In genomic region chr2:9178905-9179571, GRCh38 we compare ENCODE assay signal across 9 cellular contexts. TPM values are rescaled to one million over a fixed set of nuclear protein-coding genes. Genes with fewer than 3 reads are reported as not detected.
DNase-seq lines count a peak whose midpoint lies in the region; ATAC-seq and TF ChIP-seq lines count a peak whose summit lies in the region.
"Had no signal": no experiment of that assay in that cellular context is flagged by ENCODE, and none has a peak within 500 bp of the region (broad histone marks: within the 10 kb centered on the region; RNA-seq: fewer than 3 reads in every experiment).

No MANE protein-coding gene starts in this region.

- no peak for TF ChIP-seq RAD21 in liver (IDR thresholded peaks at IDR 0.05)

- H3K27me3 ChIP-seq in breast epithelium (no peaks in the 10 kb centered on the region), liver (ENCODE audit: control insufficient read depth in 4 of 4, insufficient read depth in 4 of 4, low read length in 3 of 4) (no peaks in the 10 kb centered on the region), tibial artery (no peaks in the 10 kb centered on the region)

- H3K27ac ChIP-seq in breast epithelium (peak overlapping the region; percentile 73 to 89), liver (ENCODE audit: low read depth in 1 of 2, low read length in 2 of 2) (peak overlapping the region in 1 of 2 donors; percentile 26), tibial artery (peak overlapping the region; percentile 83 to 87)
- H3K27ac ChIP-seq: HL-60 had no signal

- 67% methylated on average over 13 of the region's 13 CpGs for WGBS in liver

- peak; percentile 45 for ATAC-seq in GM18870 (IDR thresholded peaks at IDR 0.05; ENCODE audit: unreplicated experiment)
- ATAC-seq in HG02763 (IDR thresholded peaks at IDR 0.05; ENCODE audit: unreplicated experiment) = no peak

- H3K36me3 ChIP-seq in breast epithelium (no peaks in the 10 kb centered on the region), liver (ENCODE audit: control insufficient read depth in 4 of 4, insufficient read depth in 3 of 4, low read depth in 1 of 4, low read length in 3 of 4) (no peaks in the 10 kb centered on the region), tibial artery (no peaks in the 10 kb centered on the region)

- TF ChIP-seq CTCF in breast epithelium (IDR thresholded peaks at IDR 0.05) = no peak
- TF ChIP-seq CTCF in liver (IDR thresholded peaks at IDR 0.05; ENCODE audit: low read depth, low read length, missing input control) = no peak
- no peak for TF ChIP-seq CTCF in tibial artery (IDR thresholded peaks at IDR 0.05)

- peak overlapping the region in 1 of 3 donors; percentile 23 for H3K4me3 ChIP-seq in breast epithelium
- H3K4me3 ChIP-seq in liver (ENCODE audit: low read depth in 1 of 3, low read length in 3 of 3) = no peak overlapping the region
- H3K4me3 ChIP-seq in tibial artery = peak overlapping the region in 1 of 2 donors; percentile 40

- intact Hi-C loops in breast epithelium (cut with DNase I; ENCODE audit: low total_unique reads) = no loop called here
- intact Hi-C loops in tibial artery (cut with DNase I; ENCODE audit: low total_unique reads) = no loop called here

- H3K9ac ChIP-seq in liver (ENCODE audit: low read depth in 1 of 2, low read length in 2 of 2) = no peak overlapping the region

- H3K9me3 ChIP-seq in breast epithelium (no peaks in the 10 kb centered on the region), liver (ENCODE audit: control insufficient read depth in 4 of 4, low read length in 3 of 4) (no peaks in the 10 kb centered on the region), tibial artery (no peaks in the 10 kb centered on the region)

- peaks cover 0 to 4% of the 10 kb centered on the region in 2 donors for H3K4me1 ChIP-seq in breast epithelium
- no peaks in the 10 kb centered on the region for H3K4me1 ChIP-seq in liver (ENCODE audit: control insufficient read depth in 4 of 4, insufficient read depth in 4 of 4, low read length in 3 of 4)
- peaks cover 0 to 36% (median 24%) of the 10 kb centered on the region in 4 donors for H3K4me1 ChIP-seq in tibial artery

- DNase-seq in NCI-H187 treated with DMSO at 0.1 percent for 48 hours (lab: John Stamatoyannopoulos, UW) = peak; percentile 96
- DNase-seq in breast epithelium (ENCODE audit: low spot score in 2 of 2) = peak in 1 of 2 donors; percentile 50
- peak; percentile 79 to 84 for DNase-seq in tibial artery
- no peak for DNase-seq in effector CD4-positive, alpha-beta T cell
- no peak for DNase-seq in Kasumi-1 (lab: John Stamatoyannopoulos, UW)

- TF ChIP-seq POLR2A in breast epithelium (IDR thresholded peaks at IDR 0.05) = no peak

TF ChIP-seq in liver, 16 proteins besides CTCF, POLR2A, EP300 and RAD21:
- no peak for TF ChIP-seq RXRA (IDR thresholded peaks at IDR 0.05)
- peak; percentile 22 for TF ChIP-seq SP1 (IDR thresholded peaks at IDR 0.05)
- peak in 1 of 2 donors; percentile 40 for TF ChIP-seq JUND (IDR thresholded peaks at IDR 0.05)
- TF ChIP-seq NR2F2 (IDR thresholded peaks at IDR 0.05) = peak; percentile 79

RNA-seq across cellular contexts. Expression of gene ASAP2, which starts 27.6 kb away (rescaled TPM):
- total RNA-seq in breast epithelium (10 to 100 TPM; 14.5 to 24.2 (median 21.0) TPM), liver (1 to 10 TPM; 3.5 to 5.9 TPM)
- 1 to 10 TPM in 1 of 2 donors, under 1 TPM in 1; 0.36 to 1.6 TPM for polyA plus RNA-seq in liver

Comparison
In these comparisons a context has a peak if more than half of its experiments do, and no peak if none do; other contexts are left out.
1. DNase-seq: peak in NCI-H187 treated with DMSO at 0.1 percent for 48 hours (single experiment) and tibial artery (2 of 2); none in effector CD4-positive, alpha-beta T cell (single experiment) and Kasumi-1 (0 of 2).